In the genomic region with DNA sequence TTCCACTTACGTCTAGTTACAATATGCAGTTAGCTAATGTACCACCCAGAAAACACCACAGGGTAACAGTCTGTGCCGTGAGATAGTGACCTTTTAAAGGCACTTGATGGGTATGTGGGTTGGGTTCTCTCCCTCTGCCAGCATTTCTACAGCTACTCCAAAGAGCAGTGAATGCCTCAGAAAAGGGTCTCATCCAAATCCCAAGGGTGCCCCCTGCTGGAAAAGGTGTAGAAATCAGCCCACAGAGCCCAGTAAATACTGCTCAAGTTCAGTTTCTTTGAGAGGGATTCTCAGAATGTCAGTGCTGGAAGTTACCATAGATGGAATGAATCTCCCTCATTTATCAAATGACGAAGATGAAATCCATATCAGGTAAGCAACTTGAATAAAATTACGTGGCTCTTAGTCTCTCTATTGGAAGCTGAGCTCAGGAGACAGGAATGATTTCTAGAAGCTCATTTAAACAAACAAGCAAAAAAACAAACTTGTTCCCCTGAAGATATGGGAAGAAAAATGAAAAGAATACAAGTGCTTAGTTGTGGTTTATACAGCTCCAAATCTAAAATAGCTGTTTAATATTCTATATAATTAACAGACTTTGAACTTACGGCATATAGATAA, we compare ENCODE assay signal across 8 cellular contexts. TPM values are rescaled to one million over a fixed set of nuclear protein-coding genes. Genes with fewer than 3 reads are reported as not detected.
DNase-seq lines count a peak whose midpoint lies in the region; ATAC-seq lines count a peak whose summit lies in the region.

No MANE protein-coding gene starts in this region.

- no peak overlapping the region for H3K4me3 ChIP-seq in HAP-1

- H3K4me1 ChIP-seq in HAP-1, result no peaks in the 10 kb centered on the region

- DNase-seq in GF-D8 (lab: John Stamatoyannopoulos, UW) (peak; percentile 37), HAP-1 (ENCODE audit: low spot score in 2 of 2) (peak; percentile 72 to 83), NAMALWA (ENCODE audit: low spot score) (peak; percentile 90), T-helper 17 cell (peak in 2 of 3 donors; percentile 32 to 49), amygdala (lab: John Stamatoyannopoulos, UW) (peak in 47 of 56 donors; percentile 4 to 74 (median 39)), hippocampal formation (lab: John Stamatoyannopoulos, UW) (peak; percentile 57 to 58), smooth muscle cell of the brain vasculature (ENCODE audit: low read depth, low spot score) (peak; percentile 72), cortex of kidney (lab: John Stamatoyannopoulos, UW) (no peak)

- peaks cover 21% of the 10 kb centered on the region for H3K27me3 Mint-ChIP-seq in T-helper 17 cell

- H3K36me3 ChIP-seq in HAP-1 (replicated peaks), result no peaks in the 10 kb centered on the region

- in situ Hi-C loops in HAP-1 (cut with MboI; ENCODE audit: low sequenced_read_pairs), result no loop called here

- H3K4me3 Mint-ChIP-seq in T-helper 17 cell, result no peak overlapping the region

- H3K9me3 ChIP-seq in HAP-1, result no peaks in the 10 kb centered on the region
- no peaks in the 10 kb centered on the region for H3K9me3 ChIP-seq in T-helper 17 cell (ENCODE audit: control insufficient read depth, low read length, poor library complexity, severe bottlenecking)

- no peak overlapping the region for H3K27ac Mint-ChIP-seq in T-helper 17 cell

- ATAC-seq in T-helper 17 cell, result peak; percentile 76

- no peaks in the 10 kb centered on the region for H3K36me3 Mint-ChIP-seq in T-helper 17 cell (ENCODE audit: low read depth)

- no peaks in the 10 kb centered on the region for H3K27me3 ChIP-seq in HAP-1 (ENCODE audit: low read depth)

- H3K4me1 Mint-ChIP-seq in T-helper 17 cell, result peaks cover 6% of the 10 kb centered on the region

RNA-seq across cellular contexts. Expression of gene RNF175, which starts 9.5 kb away (rescaled TPM):
- total RNA-seq in T-helper 17 cell, result not detected

RNA-seq across cellular contexts. Expression of gene SFRP2, which starts 38.6 kb away (rescaled TPM):
- not detected for total RNA-seq in T-helper 17 cell
